Comparison of ENCODE assay signal across 19 cellular contexts in genomic region chr16:64865037-64865696, GRCh38.
A peak's percentile ranks its signal among the peaks of the same experiment; 100 is the strongest.
DNase-seq lines count a peak whose midpoint lies in the region; TF ChIP-seq lines count a peak whose summit lies in the region.
"Had no signal": no experiment of that assay in that cellular context is flagged by ENCODE, and none has a peak within 500 bp of the region (broad histone marks: within the 10 kb centered on the region; RNA-seq: fewer than 3 reads in every experiment).

No MANE protein-coding gene starts in this region.

- peak overlapping the region; percentile 78 for H2AFZ ChIP-seq in osteoblast (ENCODE audit: low read length)

- TF ChIP-seq CTCF in cardiac fibroblast (IDR thresholded peaks at IDR 0.05; ENCODE audit: low read depth, low read length) (no peak), osteoblast (IDR thresholded peaks at IDR 0.05; ENCODE audit: extremely low read depth, low read depth, low read length) (no peak)

- no peaks in the 10 kb centered on the region for H3K27me3 ChIP-seq in osteoblast (ENCODE audit: insufficient read depth, low read length)
- H3K27me3 ChIP-seq: BE2C, ovary, stomach, upper lobe of left lung had no signal

- peaks cover 25% of the 10 kb centered on the region for H3K4me1 ChIP-seq in osteoblast (ENCODE audit: insufficient read depth, low read length)
- H3K4me1 ChIP-seq: Caco-2, upper lobe of left lung had no signal

- H3K79me2 ChIP-seq in osteoblast (ENCODE audit: insufficient read depth, low read length) = no peaks in the 10 kb centered on the region

- peak overlapping the region; percentile 73 for H3K4me2 ChIP-seq in osteoblast (ENCODE audit: insufficient read depth, low read length)

- DNase-seq in ELF-1 (ENCODE audit: low read depth, low spot score) = peak; percentile 1
- DNase-seq in NCI-H2171 treated with DMSO at 0.1 percent for 48 hours (lab: John Stamatoyannopoulos, UW) = peak; percentile 62
- peak; percentile 15 to 28 for DNase-seq in cardiac fibroblast (ENCODE audit: low read depth in 2 of 2)
- no peak for DNase-seq in osteoblast (ENCODE audit: insufficient read length, low spot score, missing footprints)
- no peak for DNase-seq in activated CD4-positive, alpha-beta T cell treated with anti-CD3 and anti-CD28 coated beads, Interleukin-2, amount 50 U/mL, for 1 hour
- DNase-seq in NCI-H510A (lab: John Stamatoyannopoulos, UW) = no peak
- no peak for DNase-seq in NCI-H146 (lab: John Stamatoyannopoulos, UW)
- DNase-seq: activated CD4-positive, alpha-beta T cell treated with anti-CD3 and anti-CD28 coated beads, Interleukin-2, amount 50 U/mL, for 4 hours; BE2C; Caco-2; hippocampal formation; islet precursor cell; naive thymus-derived CD4-positive, alpha-beta T cell; NCI-H1436; ovary; stimulated activated CD4-positive, alpha-beta T cell treated with anti-CD3 and anti-CD28 coated beads, Interleukin-4, amount 100 ng/mL, for 1 hour; stomach; T-helper 17 cell; upper lobe of left lung had no signal

- H4K20me1 ChIP-seq in osteoblast (ENCODE audit: insufficient read depth, low read length) = no peaks in the 10 kb centered on the region

- H3K4me3 ChIP-seq in cardiac fibroblast (replicated peaks in 1 of 2; ENCODE audit: low read depth in 2 of 2, low read length in 2 of 2) (no peak overlapping the region), osteoblast (ENCODE audit: insufficient read depth, low read length) (peak overlapping the region; percentile 48)
- H3K4me3 ChIP-seq: ovary, stomach, upper lobe of left lung had no signal

- peak overlapping the region; percentile 93 for H3K27ac ChIP-seq in osteoblast (ENCODE audit: low read depth, low read length)
- H3K27ac ChIP-seq: ovary, upper lobe of left lung had no signal

- H3K36me3 ChIP-seq in osteoblast (ENCODE audit: insufficient read depth, low read length) = no peaks in the 10 kb centered on the region
- H3K36me3 ChIP-seq: BE2C, ovary, stomach, upper lobe of left lung had no signal

- H3K9me3 ChIP-seq in osteoblast (ENCODE audit: low read depth, low read length) = no peaks in the 10 kb centered on the region
- H3K9me3 ChIP-seq: BE2C, Caco-2, ovary, stomach, upper lobe of left lung had no signal

Comparison
In these comparisons a context has a peak if more than half of its experiments do, and no peak if none do; other contexts are left out.
1. DNase-seq: peak in ELF-1 (single experiment), NCI-H2171 treated with DMSO at 0.1 percent for 48 hours (single experiment) and cardiac fibroblast (2 of 2); none in osteoblast (single experiment), activated CD4-positive, alpha-beta T cell treated with anti-CD3 and anti-CD28 coated beads, Interleukin-2, amount 50 U/mL, for 1 hour (single experiment), NCI-H510A (single experiment) and NCI-H146 (single experiment).